9 cellular contexts compared by ENCODE assay signal in the genomic region with DNA sequence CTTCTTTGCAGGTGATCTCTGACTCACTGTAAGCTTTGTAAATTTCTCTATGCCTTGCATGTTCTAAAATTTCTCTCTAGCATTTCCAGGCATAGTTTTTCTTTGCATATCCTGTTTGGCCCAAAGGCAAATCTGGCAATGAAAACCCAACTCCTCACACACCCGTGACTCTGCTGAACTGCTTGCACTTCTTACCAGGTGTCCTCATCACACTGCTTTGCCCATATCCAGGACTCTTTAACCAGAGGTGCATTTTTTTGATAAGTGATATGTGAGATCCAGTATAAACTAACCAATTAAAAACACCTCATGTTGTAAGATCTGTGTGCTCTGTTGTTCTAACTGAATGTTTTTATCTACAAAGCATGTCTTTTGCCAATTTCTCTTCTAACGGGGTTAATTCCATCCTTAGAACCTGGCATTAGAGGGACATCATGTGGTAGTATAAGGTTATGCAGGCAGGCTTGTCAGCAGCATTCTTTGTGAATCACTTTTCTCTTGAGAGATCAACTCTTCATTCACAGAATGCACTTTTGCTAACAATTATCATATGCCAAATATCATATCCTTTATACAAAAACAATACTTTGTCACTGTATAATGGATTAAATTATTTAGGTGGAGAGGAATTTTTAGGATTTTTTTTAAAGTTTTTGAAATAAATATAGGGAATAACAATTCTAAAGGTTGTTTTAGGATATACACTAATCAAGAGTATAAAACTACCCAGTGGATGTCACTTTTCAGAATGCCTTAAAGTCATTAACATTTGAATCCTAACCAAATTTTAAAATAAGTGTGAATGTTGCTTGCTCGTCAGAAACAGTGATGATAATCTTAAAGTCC. TPM values are rescaled to one million over a fixed set of nuclear protein-coding genes. Genes with fewer than 3 reads are reported as not detected.
DNase-seq lines count a peak whose midpoint lies in the region; ATAC-seq, FAIRE-seq and TF ChIP-seq lines count a peak whose summit lies in the region.
"Had no signal": no experiment of that assay in that cellular context is flagged by ENCODE, and none has a peak within 500 bp of the region (broad histone marks: within the 10 kb centered on the region; RNA-seq: fewer than 3 reads in every experiment).

No MANE protein-coding gene starts in this region.

- peak overlapping the region in 1 of 5 experiments; percentile 21 for H3K4me3 Mint-ChIP-seq in brain
- H3K4me3 Mint-ChIP-seq in stimulated activated memory B cell treated with anti-CD40 and anti-IgM and Interleukin-4, amounts not matched to agents 10 μg/mL and 1 μg/mL and 100 μg/mL, for 72 hours, result no peak overlapping the region
- H3K4me3 Mint-ChIP-seq: T-helper 1 cell treated with Interleukin-12 subunit alpha and Interleukin-12 subunit beta and Interleukin-4 antibody, amounts not matched to agents 30 μg/mL and 1 μg/mL, for 36 hours had no signal

- intact Hi-C loops in left colon (cut with DNase I, micrococcal nuclease), result no loop called here

- DNase-seq in D341Med (ENCODE audit: low spot score) (peak; percentile 69), GM19239 (ENCODE audit: insufficient read length, low spot score) (peak; percentile 27), NCI-H2227 treated with DMSO at 0.1 percent for 48 hours (lab: John Stamatoyannopoulos, UW) (peak; percentile 58), left colon (no peak)
- DNase-seq in central memory CD4-positive, alpha-beta T cell, result no peak

- H3K27ac Mint-ChIP-seq in brain, result peak overlapping the region in 3 of 5 experiments; percentile 11 to 62 (median 36)
- no peak overlapping the region for H3K27ac Mint-ChIP-seq in stimulated activated memory B cell treated with anti-CD40 and anti-IgM and Interleukin-4, amounts not matched to agents 10 μg/mL and 1 μg/mL and 100 μg/mL, for 72 hours
- H3K27ac Mint-ChIP-seq: T-helper 1 cell treated with Interleukin-12 subunit alpha and Interleukin-12 subunit beta and Interleukin-4 antibody, amounts not matched to agents 30 μg/mL and 1 μg/mL, for 36 hours had no signal

- H3K36me3 Mint-ChIP-seq in brain, result no peaks in the 10 kb centered on the region
- H3K36me3 Mint-ChIP-seq in stimulated activated memory B cell treated with anti-CD40 and anti-IgM and Interleukin-4, amounts not matched to agents 10 μg/mL and 1 μg/mL and 100 μg/mL, for 72 hours, result no peaks in the 10 kb centered on the region

- H3K27me3 Mint-ChIP-seq in brain, result peaks cover 8% of the 10 kb centered on the region
- H3K27me3 Mint-ChIP-seq in stimulated activated memory B cell treated with anti-CD40 and anti-IgM and Interleukin-4, amounts not matched to agents 10 μg/mL and 1 μg/mL and 100 μg/mL, for 72 hours, result no peaks in the 10 kb centered on the region

- H3K4me1 Mint-ChIP-seq in brain, result peaks cover 16% of the 10 kb centered on the region
- H3K4me1 Mint-ChIP-seq in stimulated activated memory B cell treated with anti-CD40 and anti-IgM and Interleukin-4, amounts not matched to agents 10 μg/mL and 1 μg/mL and 100 μg/mL, for 72 hours, result no peaks in the 10 kb centered on the region

- ATAC-seq in HG03108 (IDR thresholded peaks at IDR 0.05; ENCODE audit: unreplicated experiment) (peak; percentile 75), left colon (peak; percentile 53)
- no peak for ATAC-seq in stimulated activated memory B cell treated with anti-CD40 and anti-IgM and Interleukin-4, amounts not matched to agents 10 μg/mL and 1 μg/mL and 100 μg/mL, for 72 hours

- TF ChIP-seq CTCF in brain (conservative IDR thresholded peaks at IDR 0.05), result peak; percentile 67 to 81

- H3K9me3 Mint-ChIP-seq in brain, result no peaks in the 10 kb centered on the region
- H3K9me3 Mint-ChIP-seq in stimulated activated memory B cell treated with anti-CD40 and anti-IgM and Interleukin-4, amounts not matched to agents 10 μg/mL and 1 μg/mL and 100 μg/mL, for 72 hours, result no peaks in the 10 kb centered on the region
- H3K9me3 Mint-ChIP-seq: T-helper 1 cell treated with Interleukin-12 subunit alpha and Interleukin-12 subunit beta and Interleukin-4 antibody, amounts not matched to agents 30 μg/mL and 1 μg/mL, for 36 hours had no signal

- peak; percentile 90 for FAIRE-seq in GM19239 (lab: Jason Lieb, UNC)

RNA-seq across cellular contexts. Expression of a gene that starts 20.8 kb away (rescaled TPM):
- polyA plus RNA-seq in brain (ENCODE audit: insufficient read depth, low read depth, low replicate concordance), result 6.0 TPM
- total RNA-seq in left colon, result 10 to 100 TPM; 26.4 to 32.6 TPM

Comparison
In these comparisons a context has a peak if more than half of its experiments do, and no peak if none do; other contexts are left out.
1. DNase-seq: peak in D341Med (single experiment), GM19239 (single experiment) and NCI-H2227 treated with DMSO at 0.1 percent for 48 hours (single experiment); none in left colon (0 of 2) and central memory CD4-positive, alpha-beta T cell (single experiment).